In genomic region chr7:139829654-139830130, GRCh38 we compare ENCODE assay signal across 10 cellular contexts. TPM values are rescaled to one million over a fixed set of nuclear protein-coding genes. Genes with fewer than 3 reads are reported as not detected.
A peak's percentile ranks its signal among the peaks of the same experiment; 100 is the strongest.
DNase-seq lines count a peak whose midpoint lies in the region; ATAC-seq lines count a peak whose summit lies in the region.
"Had no signal": no experiment of that assay in that cellular context is flagged by ENCODE, and none has a peak within 500 bp of the region (broad histone marks: within the 10 kb centered on the region; RNA-seq: fewer than 3 reads in every experiment).

No MANE protein-coding gene starts in this region.

- no peaks in the 10 kb centered on the region for H3K27me3 Mint-ChIP-seq in activated CD4-positive, alpha-beta T cell treated with anti-CD3 and anti-CD28 coated beads for 36 hours
- H3K27me3 Mint-ChIP-seq in stimulated activated memory B cell treated with anti-CD40 and anti-IgM and Interleukin-4, amounts not matched to agents 10 μg/mL and 1 μg/mL and 100 μg/mL, for 72 hours, result no peaks in the 10 kb centered on the region

- peak; percentile 68 for ATAC-seq in activated CD4-positive, alpha-beta T cell treated with anti-CD3 and anti-CD28 coated beads for 36 hours
- ATAC-seq in HG03571 (IDR thresholded peaks at IDR 0.05; ENCODE audit: unreplicated experiment) (peak; percentile 26), HG03520 (IDR thresholded peaks at IDR 0.05; ENCODE audit: unreplicated experiment) (no peak)
- no peak for ATAC-seq in stimulated activated memory B cell treated with anti-CD40 and anti-IgM and Interleukin-4, amounts not matched to agents 10 μg/mL and 1 μg/mL and 100 μg/mL, for 72 hours

- peaks cover 5% of the 10 kb centered on the region for H3K36me3 Mint-ChIP-seq in activated CD4-positive, alpha-beta T cell treated with anti-CD3 and anti-CD28 coated beads for 36 hours (ENCODE audit: low read depth)
- peaks cover 22% of the 10 kb centered on the region for H3K36me3 Mint-ChIP-seq in stimulated activated memory B cell treated with anti-CD40 and anti-IgM and Interleukin-4, amounts not matched to agents 10 μg/mL and 1 μg/mL and 100 μg/mL, for 72 hours

- peak overlapping the region; percentile 86 for H3K27ac Mint-ChIP-seq in activated CD4-positive, alpha-beta T cell treated with anti-CD3 and anti-CD28 coated beads for 36 hours
- peak overlapping the region; percentile 88 for H3K27ac Mint-ChIP-seq in stimulated activated memory B cell treated with anti-CD40 and anti-IgM and Interleukin-4, amounts not matched to agents 10 μg/mL and 1 μg/mL and 100 μg/mL, for 72 hours

- peaks cover 0 to 3% of the 10 kb centered on the region in 2 donors for H3K27me3 ChIP-seq in duodenal mucosa (ENCODE audit: control insufficient read depth in 1 of 2, insufficient read depth in 2 of 2, low read length in 2 of 2)
- H3K27me3 ChIP-seq: sigmoid colon had no signal

- intact Hi-C loops in activated CD4-positive, alpha-beta T cell treated with anti-CD3 and anti-CD28 coated beads for 36 hours (cut with DNase I, micrococcal nuclease), result loop anchor here (1.0 to 5.0 kb wide), 6 partner anchors 53 to 183 kb away; partner anchors contain the start of gene HIPK2 (in 1 of the 2)

- CTCF ChIA-PET in activated CD4-positive, alpha-beta T cell treated with anti-CD3 and anti-CD28 coated beads for 36 hours (lab: Charles Lee), result interaction anchor here (1.4 kb wide), 2 partner anchors 184 to 228 kb away, joined by 5 read pairs; no protein-coding TSS in a partner anchor

- DNase-seq in activated CD4-positive, alpha-beta T cell treated with anti-CD3 and anti-CD28 coated beads for 36 hours, result peak; percentile 26
- DNase-seq in activated CD4-positive, alpha-beta T cell treated with anti-CD3 and anti-CD28 coated beads, Interleukin-2, amount 50 U/mL, for 48 hours, result no peak
- DNase-seq in epidermal melanocyte (ENCODE audit: insufficient read length, low spot score) (no peak), NCI-H82 (lab: John Stamatoyannopoulos, UW) (no peak)
- DNase-seq: SHP77, sigmoid colon had no signal

- POLR2A ChIA-PET in activated CD4-positive, alpha-beta T cell treated with anti-CD3 and anti-CD28 coated beads for 36 hours (lab: Charles Lee), result interaction anchor here (0.6 kb wide), 2 partner anchors 53 to 1368 kb away, joined by 3 to 8 read pairs; no protein-coding TSS in a partner anchor

- peak overlapping the region; percentile 72 for H3K4me3 Mint-ChIP-seq in activated CD4-positive, alpha-beta T cell treated with anti-CD3 and anti-CD28 coated beads for 36 hours
- H3K4me3 Mint-ChIP-seq in stimulated activated memory B cell treated with anti-CD40 and anti-IgM and Interleukin-4, amounts not matched to agents 10 μg/mL and 1 μg/mL and 100 μg/mL, for 72 hours, result peak overlapping the region; percentile 73

- no peak overlapping the region for H3K27ac ChIP-seq in duodenal mucosa (ENCODE audit: low read depth, low read length)

- H3K4me1 ChIP-seq in duodenal mucosa (ENCODE audit: control insufficient read depth in 1 of 2, insufficient read depth in 2 of 2, low read length in 2 of 2), result peaks cover 18 to 22% of the 10 kb centered on the region in 2 donors
- H3K4me1 ChIP-seq: sigmoid colon had no signal

- no peaks in the 10 kb centered on the region for H3K36me3 ChIP-seq in duodenal mucosa (ENCODE audit: control insufficient read depth in 1 of 2, insufficient read depth in 2 of 2, low read length in 2 of 2)
- H3K36me3 ChIP-seq: sigmoid colon had no signal

- peaks cover 11% of the 10 kb centered on the region for H3K9me3 Mint-ChIP-seq in activated CD4-positive, alpha-beta T cell treated with anti-CD3 and anti-CD28 coated beads for 36 hours (ENCODE audit: low read depth)
- H3K9me3 Mint-ChIP-seq in stimulated activated memory B cell treated with anti-CD40 and anti-IgM and Interleukin-4, amounts not matched to agents 10 μg/mL and 1 μg/mL and 100 μg/mL, for 72 hours, result peaks cover 7% of the 10 kb centered on the region

- peak overlapping the region; percentile 43 to 53 for H3K4me3 ChIP-seq in duodenal mucosa (ENCODE audit: low read depth in 1 of 2, low read length in 2 of 2)

- H3K9me3 ChIP-seq in duodenal mucosa (ENCODE audit: control insufficient read depth in 1 of 2, low read length in 2 of 2), result no peaks in the 10 kb centered on the region
- H3K9me3 ChIP-seq: sigmoid colon had no signal

- peaks cover 35% of the 10 kb centered on the region for H3K4me1 Mint-ChIP-seq in activated CD4-positive, alpha-beta T cell treated with anti-CD3 and anti-CD28 coated beads for 36 hours
- H3K4me1 Mint-ChIP-seq in stimulated activated memory B cell treated with anti-CD40 and anti-IgM and Interleukin-4, amounts not matched to agents 10 μg/mL and 1 μg/mL and 100 μg/mL, for 72 hours, result peaks cover 48% of the 10 kb centered on the region

- peak overlapping the region; percentile 13 to 19 for H3K9ac ChIP-seq in duodenal mucosa (ENCODE audit: low read depth in 1 of 2, low read length in 2 of 2)

RNA-seq across cellular contexts. Expression of gene TBXAS1, which starts 0.6 kb away (rescaled TPM):
- 1 to 10 TPM; 3.6 to 5.1 TPM for total RNA-seq in activated CD4-positive, alpha-beta T cell treated with anti-CD3 and anti-CD28 coated beads for 36 hours

RNA-seq across cellular contexts. Expression of gene HIPK2, which starts 51.9 kb away (rescaled TPM):
- 10 to 100 TPM; 23.9 to 36.2 TPM for total RNA-seq in activated CD4-positive, alpha-beta T cell treated with anti-CD3 and anti-CD28 coated beads for 36 hours

Comparison
In these comparisons a context has a peak if more than half of its experiments do, and no peak if none do; other contexts are left out.
1. ATAC-seq: peak in activated CD4-positive, alpha-beta T cell treated with anti-CD3 and anti-CD28 coated beads for 36 hours (single experiment) and HG03571 (single experiment); none in stimulated activated memory B cell treated with anti-CD40 and anti-IgM and Interleukin-4, amounts not matched to agents 10 μg/mL and 1 μg/mL and 100 μg/mL, for 72 hours (single experiment) and HG03520 (single experiment).